8 cellular contexts compared by ENCODE assay signal in the genomic region with DNA sequence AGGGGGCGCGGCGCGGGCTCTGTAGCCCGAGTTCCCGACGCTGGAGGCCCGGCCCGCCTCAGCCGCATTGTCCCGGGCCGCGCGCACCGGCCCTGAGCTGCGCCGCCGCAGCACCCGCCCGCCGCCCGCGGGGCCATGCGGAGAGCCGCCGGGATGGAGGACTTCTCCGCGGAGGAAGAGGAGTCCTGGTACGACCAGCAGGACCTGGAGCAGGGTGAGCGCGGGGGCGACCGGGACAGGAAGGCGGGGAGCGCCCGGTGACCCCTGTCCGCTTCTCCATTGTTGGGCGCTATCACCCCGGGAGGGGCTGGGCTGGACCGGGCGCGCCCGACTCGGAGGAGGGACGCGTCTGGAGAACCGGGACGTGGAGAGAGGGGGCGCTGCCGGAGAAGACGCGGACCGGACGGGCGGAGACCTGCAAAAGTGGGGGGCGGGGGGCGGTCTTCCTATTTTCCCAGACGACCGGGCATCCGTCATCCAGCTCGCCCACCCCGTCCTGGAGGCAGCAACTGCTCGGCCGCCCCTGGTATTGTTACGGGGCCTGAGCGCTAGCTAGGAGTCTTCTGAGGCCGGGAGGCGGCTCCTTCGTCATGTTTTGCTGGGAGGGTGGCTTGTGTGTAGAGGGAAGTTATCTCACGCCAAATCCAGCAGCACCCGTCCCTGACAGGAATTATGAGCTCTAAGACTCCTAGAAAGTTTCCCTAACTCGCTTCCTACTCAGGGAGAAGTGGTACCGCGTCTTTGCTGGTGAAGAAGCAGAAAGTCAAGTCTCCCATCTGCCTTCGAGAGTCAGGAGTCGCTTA. TPM values are rescaled to one million over a fixed set of nuclear protein-coding genes. Genes with fewer than 3 reads are reported as not detected.
DNase-seq lines count a peak whose midpoint lies in the region; ATAC-seq and TF ChIP-seq lines count a peak whose summit lies in the region.

No MANE protein-coding gene starts in this region.

- DNase-seq in AG09309 (ENCODE audit: low read depth) (no peak), SJCRH30 (peak; percentile 75 to 76), cerebellar cortex (ENCODE audit: low spot score) (peak; percentile 67), islet precursor cell (peak; percentile 84), skeletal muscle cell (ENCODE audit: low read depth) (peak; percentile 71), GF-D8 (lab: John Stamatoyannopoulos, UW) (no peak)

- no peaks in the 10 kb centered on the region for H3K9me3 ChIP-seq in SJCRH30 (replicated peaks)

- peak overlapping the region; percentile 5; the same call in 1 of the 2 replicates for H3K27ac ChIP-seq in SJCRH30

- peak overlapping the region; percentile 85 for H3K4me3 ChIP-seq in AG09309 (ENCODE audit: control insufficient read depth, low read depth, low read length)
- peak overlapping the region; percentile 75 for H3K4me3 ChIP-seq in SJCRH30
- peak overlapping the region; percentile 72 for H3K4me3 ChIP-seq in skeletal muscle cell (ENCODE audit: low read depth, low read length)

- no peaks in the 10 kb centered on the region for H3K27me3 ChIP-seq in SJCRH30

- no peaks in the 10 kb centered on the region for H3K36me3 ChIP-seq in SJCRH30

- TF ChIP-seq CTCF in AG09309 (IDR thresholded peaks at IDR 0.05; ENCODE audit: control insufficient read depth, insufficient read depth, low read depth, low read length, missing control alignments): peak; percentile 46

- ATAC-seq in GM18858 (IDR thresholded peaks at IDR 0.05; ENCODE audit: unreplicated experiment) (peak; percentile 22), HG03159 (IDR thresholded peaks at IDR 0.05; ENCODE audit: unreplicated experiment) (peak; percentile 33)

- no peaks in the 10 kb centered on the region for H3K4me1 ChIP-seq in SJCRH30

RNA-seq across cellular contexts. Expression of gene CDR2L, which starts 0.7 kb away (rescaled TPM):
- 10.9 and 11.3 TPM in 2 replicates for total RNA-seq in SJCRH30 (2014; rRNA removed; shearing (Covaris generic))

RNA-seq across cellular contexts. Expression of gene HID1, which starts 15.6 kb away (rescaled TPM):
- 0.71 and 1.7 TPM in 2 replicates for total RNA-seq in SJCRH30 (2014; rRNA removed; shearing (Covaris generic))

RNA-seq across cellular contexts. Expression of gene MRPL58, which starts 24.4 kb away (rescaled TPM):
- total RNA-seq in SJCRH30 (2014; rRNA removed; shearing (Covaris generic)): 39.6 and 39.8 TPM in 2 replicates

RNA-seq across cellular contexts. Expression of gene OTOP3, which starts 52.4 kb away (rescaled TPM):
- not detected in 2 replicates for total RNA-seq in SJCRH30 (2014; rRNA removed; shearing (Covaris generic))

RNA-seq across cellular contexts. Expression of gene ATP5PD, which starts 58.7 kb away (rescaled TPM):
- 337 and 350 TPM in 2 replicates for total RNA-seq in SJCRH30 (2014; rRNA removed; shearing (Covaris generic))

Comparison
In these comparisons a context has a peak if more than half of its experiments do, and no peak if none do; other contexts are left out.
1. DNase-seq: peak in SJCRH30 (2 of 2), cerebellar cortex (single experiment), islet precursor cell (single experiment) and skeletal muscle cell (single experiment); none in AG09309 (single experiment) and GF-D8 (single experiment).
2. Peak in every context shown above with its lines, with median percentiles within 50 percentile points of each other: H3K4me3 ChIP-seq.